8 cellular contexts compared by ENCODE assay signal in genomic region chr19:33302175-33302973, GRCh38. TPM values are rescaled to one million over a fixed set of nuclear protein-coding genes. Genes with fewer than 3 reads are reported as not detected.
A peak's percentile ranks its signal among the peaks of the same experiment; 100 is the strongest.
DNase-seq lines count a peak whose midpoint lies in the region; ATAC-seq and TF ChIP-seq lines count a peak whose summit lies in the region.

Gene CEBPA (minus strand): TSS chr19:33302534. CDS start chr19:33302414, 120 bp downstream.

- TF ChIP-seq CTCF in A673 (conservative IDR thresholded peaks at IDR 0.05; ENCODE audit: low read depth, low read length): peak; percentile 36; the same call in 1 of the 2 replicates

- CTCF ChIA-PET in A673 (lab: Charles Lee): interaction anchor here (0.6 kb wide), 1 partner anchor 114 kb away, joined by 3 read pairs; no protein-coding TSS in a partner anchor
- CTCF ChIA-PET in activated CD4-positive, alpha-beta memory T cell treated with anti-CD3 and anti-CD28 coated beads for 36 hours (lab: Charles Lee): interaction anchor here (0.6 to 5.6 kb wide), 12 partner anchors 10 to 128 kb away, joined by 3 to 40 read pairs (median 4); partner anchors contain the start of gene CEBPG

- no peaks in the 10 kb centered on the region for H3K36me3 Mint-ChIP-seq in activated CD4-positive, alpha-beta memory T cell treated with anti-CD3 and anti-CD28 coated beads for 36 hours

- H3K36me3 ChIP-seq in A673 (ENCODE audit: insufficient read depth, low read length, poor library complexity, severe bottlenecking) (no peaks in the 10 kb centered on the region), ectodermal cell (ENCODE audit: control insufficient read depth, insufficient read depth, low read length) (no peaks in the 10 kb centered on the region)

- no peaks in the 10 kb centered on the region for H3K9me3 ChIP-seq in A673 (ENCODE audit: low read depth, low read length, poor library complexity, severe bottlenecking)
- H3K9me3 ChIP-seq in ectodermal cell (ENCODE audit: control insufficient read depth, low read length): no peaks in the 10 kb centered on the region

- peak; percentile 79 for ATAC-seq in GM18519 (IDR thresholded peaks at IDR 0.05; ENCODE audit: low FRiP score, unreplicated experiment)
- peak; percentile 78 for ATAC-seq in HG03066 (IDR thresholded peaks at IDR 0.05; ENCODE audit: low read depth, unreplicated experiment)

- peak within 1 kb of the TSS; percentile 54 for H3K4me3 Mint-ChIP-seq in activated CD4-positive, alpha-beta memory T cell treated with anti-CD3 and anti-CD28 coated beads for 36 hours

- intact Hi-C loops in A673 (cut with micrococcal nuclease; ENCODE audit: unreplicated experiment): no loop called here
- intact Hi-C loops in activated CD4-positive, alpha-beta memory T cell treated with anti-CD3 and anti-CD28 coated beads for 36 hours (cut with micrococcal nuclease): loop anchor here (2.0 kb wide), 2 partner anchors 68 to 70 kb away; partner anchors contain the start of gene CEBPG

- H3K27me3 ChIP-seq in A673 (replicated peaks; ENCODE audit: insufficient read depth, low read depth, low read length, poor library complexity): peaks cover 34% of the 10 kb centered on the region
- peaks cover 63% of the 10 kb centered on the region for H3K27me3 ChIP-seq in ectodermal cell (ENCODE audit: control insufficient read depth, insufficient read depth, low read length, poor library complexity, severe bottlenecking)

- POLR2A ChIA-PET in A673 (lab: Charles Lee; ENCODE audit: low non-redundant PET): no interaction called here
- POLR2A ChIA-PET in activated CD4-positive, alpha-beta memory T cell treated with anti-CD3 and anti-CD28 coated beads for 36 hours (lab: Charles Lee): interaction anchor here (1.1 to 2.1 kb wide), 2 partner anchors 67 to 71 kb away, joined by 3 to 10 read pairs; partner anchors contain the start of gene CEBPG

- no peaks in the 10 kb centered on the region for H3K9me3 Mint-ChIP-seq in activated CD4-positive, alpha-beta memory T cell treated with anti-CD3 and anti-CD28 coated beads for 36 hours

- H3K4me1 Mint-ChIP-seq in activated CD4-positive, alpha-beta memory T cell treated with anti-CD3 and anti-CD28 coated beads for 36 hours (ENCODE audit: low read depth): no peaks in the 10 kb centered on the region

- BruUV-seq in A673 (replicated peaks; lab: Mats Ljungman, UMichigan): no TSS peak

- peaks cover 29% of the 10 kb centered on the region for H3K27me3 Mint-ChIP-seq in activated CD4-positive, alpha-beta memory T cell treated with anti-CD3 and anti-CD28 coated beads for 36 hours

- peak within 1 kb of the TSS; percentile 72 for H3K27ac ChIP-seq in A673 (ENCODE audit: low read depth, low read length, poor library complexity, severe bottlenecking)
- peak within 1 kb of the TSS; percentile 29 for H3K27ac ChIP-seq in ectodermal cell (ENCODE audit: insufficient read depth, low read depth, low read length, poor library complexity, severe bottlenecking)

- no peak within 1 kb of the TSS for H3K27ac Mint-ChIP-seq in activated CD4-positive, alpha-beta memory T cell treated with anti-CD3 and anti-CD28 coated beads for 36 hours

- DNase-seq in A673 (ENCODE audit: low spot score): peak; percentile 87
- peak; percentile 29 to 83 for DNase-seq in NCI-H446 (lab: John Stamatoyannopoulos, UW)
- DNase-seq in activated CD4-positive, alpha-beta memory T cell treated with anti-CD3 and anti-CD28 coated beads for 36 hours: peak; percentile 68
- DNase-seq in lung microvascular endothelial cell (ENCODE audit: low read depth in 2 of 2): peak; percentile 76 to 91
- peak in 2 of 3 experiments; percentile 21 to 62 for DNase-seq in stimulated activated CD4-positive, alpha-beta T cell treated with anti-CD3 and anti-CD28 coated beads, TNF-alpha, amount 100 ng/mL, for 24 hours (ENCODE audit: low read depth in 3 of 3)

- WGBS in ectodermal cell, 2 experiments: 0 to 1% methylated on average over 111 of the region's 111 CpGs

- H3K4me3 ChIP-seq in A673 (ENCODE audit: low read depth, low read length, poor library complexity, severe bottlenecking): peak within 1 kb of the TSS; percentile 68
- H3K4me3 ChIP-seq in ectodermal cell (ENCODE audit: insufficient read depth, low read depth, low read length): peak within 1 kb of the TSS; percentile 66

- H3K4me1 ChIP-seq in A673 (ENCODE audit: insufficient read depth, low read length, poor library complexity, severe bottlenecking) (no peaks in the 10 kb centered on the region), ectodermal cell (ENCODE audit: control insufficient read depth, insufficient read depth, low read length) (no peaks in the 10 kb centered on the region)

RNA-seq across cellular contexts. Expression of gene CEBPA, which starts in this region (rescaled TPM):
- 1.4 TPM in 2 replicates for total RNA-seq in A673 (2021)
- under 1 TPM; 0.22 to 0.33 TPM for total RNA-seq in activated CD4-positive, alpha-beta memory T cell treated with anti-CD3 and anti-CD28 coated beads for 36 hours
- 0.98 TPM for polyA plus RNA-seq in ectodermal cell (2013, experiment 1 of 4)
- polyA plus RNA-seq in ectodermal cell (2013, experiment 2 of 4): 0.82 TPM
- 1.2 TPM for polyA plus RNA-seq in ectodermal cell (2013, experiment 3 of 4)
- polyA plus RNA-seq in ectodermal cell (2013, experiment 4 of 4): 0.93 TPM
- 0.20 and 0.22 TPM in 2 replicates for total RNA-seq in lung microvascular endothelial cell

Comparison
In these comparisons a context has a peak if more than half of its experiments do, and no peak if none do; other contexts are left out.
1. Peak in every context shown above with its lines: DNase-seq, ATAC-seq, H3K4me3 ChIP-seq and H3K27ac ChIP-seq.
2. Peak in DNase-seq in activated CD4-positive, alpha-beta memory T cell treated with anti-CD3 and anti-CD28 coated beads for 36 hours; RNA of the gene not detected or under 1 TPM.
3. Peak in DNase-seq in lung microvascular endothelial cell; RNA of the gene not detected or under 1 TPM.